In the genomic region with DNA sequence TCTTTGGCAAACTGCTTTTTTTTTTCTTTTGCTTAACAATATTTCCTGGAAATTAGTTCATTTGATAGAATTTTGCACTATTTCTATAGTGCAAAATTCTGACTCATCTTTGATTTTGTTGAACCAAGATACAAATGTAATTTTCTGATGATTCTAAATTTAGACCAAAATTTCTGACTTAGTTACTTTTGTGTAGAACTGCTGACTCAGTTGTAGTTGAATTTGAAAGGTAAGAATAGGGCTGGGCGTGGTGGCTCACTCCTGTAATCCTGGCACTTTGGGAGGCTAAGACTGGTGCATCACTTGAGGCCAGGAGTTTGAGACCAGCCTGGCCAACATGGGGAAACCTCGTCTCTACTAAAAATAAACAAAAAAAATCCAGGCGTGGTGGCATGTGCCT, we compare ENCODE assay signal across 2 cellular contexts.
TF ChIP-seq lines count a peak whose summit lies in the region.

No MANE protein-coding gene starts in this region.

TF ChIP-seq in HepG2, 621 proteins besides CTCF, POLR2A, EP300 and RAD21:
- peak; percentile 59 to 90; a peak in 3 of 4 replicates for TF ChIP-seq MAFK (conservative IDR thresholded peaks at IDR 0.05 in 1 of 2, IDR thresholded peaks at IDR 0.05 in 1 of 2; ENCODE audit: low read length in 2 of 2)
- no peak for TF ChIP-seq ZNF160 (CRISPR knock-in tag; IDR thresholded peaks at IDR 0.05)
- no peak for TF ChIP-seq ZNF891 (CRISPR knock-in tag; IDR thresholded peaks at IDR 0.05)
- TF ChIP-seq, protein P1, sequence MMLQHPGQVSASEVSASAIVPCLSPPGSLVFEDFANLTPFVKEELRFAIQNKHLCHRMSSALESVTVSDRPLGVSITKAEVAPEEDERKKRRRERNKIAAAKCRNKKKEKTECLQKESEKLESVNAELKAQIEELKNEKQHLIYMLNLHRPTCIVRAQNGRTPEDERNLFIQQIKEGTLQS (CRISPR knock-in tag; IDR thresholded peaks at IDR 0.05): no peak
- TF ChIP-seq, protein P2, sequence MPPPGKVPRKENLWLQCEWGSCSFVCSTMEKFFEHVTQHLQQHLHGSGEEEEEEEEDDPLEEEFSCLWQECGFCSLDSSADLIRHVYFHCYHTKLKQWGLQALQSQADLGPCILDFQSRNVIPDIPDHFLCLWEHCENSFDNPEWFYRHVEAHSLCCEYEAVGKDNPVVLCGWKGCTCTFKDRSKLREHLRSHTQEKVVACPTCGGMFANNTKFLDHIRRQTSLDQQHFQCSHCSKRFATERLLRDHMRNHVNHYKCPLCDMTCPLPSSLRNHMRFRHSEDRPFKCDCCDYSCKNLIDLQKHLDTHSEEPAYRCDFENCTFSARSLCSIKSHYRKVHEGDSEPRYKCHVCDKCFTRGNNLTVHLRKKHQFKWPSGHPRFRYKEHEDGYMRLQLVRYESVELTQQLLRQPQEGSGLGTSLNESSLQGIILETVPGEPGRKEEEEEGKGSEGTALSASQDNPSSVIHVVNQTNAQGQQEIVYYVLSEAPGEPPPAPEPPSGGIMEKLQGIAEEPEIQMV (CRISPR knock-in tag; IDR thresholded peaks at IDR 0.05; ENCODE audit: low read depth): no peak
- TF ChIP-seq ZSCAN21 (CRISPR knock-in tag; IDR thresholded peaks at IDR 0.05; ENCODE audit: borderline replicate concordance): no peak
- TF ChIP-seq MAFF (IDR thresholded peaks at IDR 0.05; ENCODE audit: low read depth, low read length): peak; percentile 82
- TF ChIP-seq, protein P3, sequence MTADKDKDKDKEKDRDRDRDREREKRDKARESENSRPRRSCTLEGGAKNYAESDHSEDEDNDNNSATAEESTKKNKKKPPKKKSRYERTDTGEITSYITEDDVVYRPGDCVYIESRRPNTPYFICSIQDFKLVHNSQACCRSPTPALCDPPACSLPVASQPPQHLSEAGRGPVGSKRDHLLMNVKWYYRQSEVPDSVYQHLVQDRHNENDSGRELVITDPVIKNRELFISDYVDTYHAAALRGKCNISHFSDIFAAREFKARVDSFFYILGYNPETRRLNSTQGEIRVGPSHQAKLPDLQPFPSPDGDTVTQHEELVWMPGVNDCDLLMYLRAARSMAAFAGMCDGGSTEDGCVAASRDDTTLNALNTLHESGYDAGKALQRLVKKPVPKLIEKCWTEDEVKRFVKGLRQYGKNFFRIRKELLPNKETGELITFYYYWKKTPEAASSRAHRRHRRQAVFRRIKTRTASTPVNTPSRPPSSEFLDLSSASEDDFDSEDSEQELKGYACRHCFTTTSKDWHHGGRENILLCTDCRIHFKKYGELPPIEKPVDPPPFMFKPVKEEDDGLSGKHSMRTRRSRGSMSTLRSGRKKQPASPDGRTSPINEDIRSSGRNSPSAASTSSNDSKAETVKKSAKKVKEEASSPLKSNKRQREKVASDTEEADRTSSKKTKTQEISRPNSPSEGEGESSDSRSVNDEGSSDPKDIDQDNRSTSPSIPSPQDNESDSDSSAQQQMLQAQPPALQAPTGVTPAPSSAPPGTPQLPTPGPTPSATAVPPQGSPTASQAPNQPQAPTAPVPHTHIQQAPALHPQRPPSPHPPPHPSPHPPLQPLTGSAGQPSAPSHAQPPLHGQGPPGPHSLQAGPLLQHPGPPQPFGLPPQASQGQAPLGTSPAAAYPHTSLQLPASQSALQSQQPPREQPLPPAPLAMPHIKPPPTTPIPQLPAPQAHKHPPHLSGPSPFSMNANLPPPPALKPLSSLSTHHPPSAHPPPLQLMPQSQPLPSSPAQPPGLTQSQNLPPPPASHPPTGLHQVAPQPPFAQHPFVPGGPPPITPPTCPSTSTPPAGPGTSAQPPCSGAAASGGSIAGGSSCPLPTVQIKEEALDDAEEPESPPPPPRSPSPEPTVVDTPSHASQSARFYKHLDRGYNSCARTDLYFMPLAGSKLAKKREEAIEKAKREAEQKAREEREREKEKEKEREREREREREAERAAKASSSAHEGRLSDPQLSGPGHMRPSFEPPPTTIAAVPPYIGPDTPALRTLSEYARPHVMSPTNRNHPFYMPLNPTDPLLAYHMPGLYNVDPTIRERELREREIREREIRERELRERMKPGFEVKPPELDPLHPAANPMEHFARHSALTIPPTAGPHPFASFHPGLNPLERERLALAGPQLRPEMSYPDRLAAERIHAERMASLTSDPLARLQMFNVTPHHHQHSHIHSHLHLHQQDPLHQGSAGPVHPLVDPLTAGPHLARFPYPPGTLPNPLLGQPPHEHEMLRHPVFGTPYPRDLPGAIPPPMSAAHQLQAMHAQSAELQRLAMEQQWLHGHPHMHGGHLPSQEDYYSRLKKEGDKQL (CRISPR knock-in tag; IDR thresholded peaks at IDR 0.05; ENCODE audit: low read depth): no peak
- no peak for TF ChIP-seq XBP1 (CRISPR knock-in tag; IDR thresholded peaks at IDR 0.05)
- TF ChIP-seq, protein P4, sequence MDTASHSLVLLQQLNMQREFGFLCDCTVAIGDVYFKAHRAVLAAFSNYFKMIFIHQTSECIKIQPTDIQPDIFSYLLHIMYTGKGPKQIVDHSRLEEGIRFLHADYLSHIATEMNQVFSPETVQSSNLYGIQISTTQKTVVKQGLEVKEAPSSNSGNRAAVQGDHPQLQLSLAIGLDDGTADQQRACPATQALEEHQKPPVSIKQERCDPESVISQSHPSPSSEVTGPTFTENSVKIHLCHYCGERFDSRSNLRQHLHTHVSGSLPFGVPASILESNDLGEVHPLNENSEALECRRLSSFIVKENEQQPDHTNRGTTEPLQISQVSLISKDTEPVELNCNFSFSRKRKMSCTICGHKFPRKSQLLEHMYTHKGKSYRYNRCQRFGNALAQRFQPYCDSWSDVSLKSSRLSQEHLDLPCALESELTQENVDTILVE (CRISPR knock-in tag; IDR thresholded peaks at IDR 0.05): no peak
- TF ChIP-seq, protein P5, sequence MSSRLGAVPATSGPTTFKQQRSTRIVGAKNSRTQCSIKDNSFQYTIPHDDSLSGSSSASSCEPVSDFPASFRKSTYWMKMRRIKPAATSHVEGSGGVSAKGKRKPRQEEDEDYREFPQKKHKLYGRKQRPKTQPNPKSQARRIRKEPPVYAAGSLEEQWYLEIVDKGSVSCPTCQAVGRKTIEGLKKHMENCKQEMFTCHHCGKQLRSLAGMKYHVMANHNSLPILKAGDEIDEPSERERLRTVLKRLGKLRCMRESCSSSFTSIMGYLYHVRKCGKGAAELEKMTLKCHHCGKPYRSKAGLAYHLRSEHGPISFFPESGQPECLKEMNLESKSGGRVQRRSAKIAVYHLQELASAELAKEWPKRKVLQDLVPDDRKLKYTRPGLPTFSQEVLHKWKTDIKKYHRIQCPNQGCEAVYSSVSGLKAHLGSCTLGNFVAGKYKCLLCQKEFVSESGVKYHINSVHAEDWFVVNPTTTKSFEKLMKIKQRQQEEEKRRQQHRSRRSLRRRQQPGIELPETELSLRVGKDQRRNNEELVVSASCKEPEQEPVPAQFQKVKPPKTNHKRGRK (CRISPR knock-in tag; IDR thresholded peaks at IDR 0.05): no peak
- TF ChIP-seq KAT8 (CRISPR knock-in tag; IDR thresholded peaks at IDR 0.05): no peak
- no peak for TF ChIP-seq SALL2 (CRISPR knock-in tag; IDR thresholded peaks at IDR 0.05)
- no peak for TF ChIP-seq SAFB2 (CRISPR knock-in tag; IDR thresholded peaks at IDR 0.05; ENCODE audit: borderline replicate concordance, low read depth)

TF ChIP-seq in H1, 55 proteins besides CTCF, POLR2A, EP300 and RAD21:
- TF ChIP-seq MAFK (IDR thresholded peaks at IDR 0.05; ENCODE audit: low read depth, low read length) (0 out of 2 replicates have a peak, but pooled peaks have one; percentile 3), CBX8 (IDR thresholded peaks at IDR 0.05; ENCODE audit: borderline replicate concordance, low read depth, low read length) (no peak), EGR1 (IDR thresholded peaks at IDR 0.05; ENCODE audit: borderline replicate concordance, low read depth, low read length) (no peak), NRF1 (IDR thresholded peaks at IDR 0.05; ENCODE audit: low read depth, low read length) (no peak), SP2 (IDR thresholded peaks at IDR 0.05; ENCODE audit: low read length) (no peak)
- TF ChIP-seq, protein P6, sequence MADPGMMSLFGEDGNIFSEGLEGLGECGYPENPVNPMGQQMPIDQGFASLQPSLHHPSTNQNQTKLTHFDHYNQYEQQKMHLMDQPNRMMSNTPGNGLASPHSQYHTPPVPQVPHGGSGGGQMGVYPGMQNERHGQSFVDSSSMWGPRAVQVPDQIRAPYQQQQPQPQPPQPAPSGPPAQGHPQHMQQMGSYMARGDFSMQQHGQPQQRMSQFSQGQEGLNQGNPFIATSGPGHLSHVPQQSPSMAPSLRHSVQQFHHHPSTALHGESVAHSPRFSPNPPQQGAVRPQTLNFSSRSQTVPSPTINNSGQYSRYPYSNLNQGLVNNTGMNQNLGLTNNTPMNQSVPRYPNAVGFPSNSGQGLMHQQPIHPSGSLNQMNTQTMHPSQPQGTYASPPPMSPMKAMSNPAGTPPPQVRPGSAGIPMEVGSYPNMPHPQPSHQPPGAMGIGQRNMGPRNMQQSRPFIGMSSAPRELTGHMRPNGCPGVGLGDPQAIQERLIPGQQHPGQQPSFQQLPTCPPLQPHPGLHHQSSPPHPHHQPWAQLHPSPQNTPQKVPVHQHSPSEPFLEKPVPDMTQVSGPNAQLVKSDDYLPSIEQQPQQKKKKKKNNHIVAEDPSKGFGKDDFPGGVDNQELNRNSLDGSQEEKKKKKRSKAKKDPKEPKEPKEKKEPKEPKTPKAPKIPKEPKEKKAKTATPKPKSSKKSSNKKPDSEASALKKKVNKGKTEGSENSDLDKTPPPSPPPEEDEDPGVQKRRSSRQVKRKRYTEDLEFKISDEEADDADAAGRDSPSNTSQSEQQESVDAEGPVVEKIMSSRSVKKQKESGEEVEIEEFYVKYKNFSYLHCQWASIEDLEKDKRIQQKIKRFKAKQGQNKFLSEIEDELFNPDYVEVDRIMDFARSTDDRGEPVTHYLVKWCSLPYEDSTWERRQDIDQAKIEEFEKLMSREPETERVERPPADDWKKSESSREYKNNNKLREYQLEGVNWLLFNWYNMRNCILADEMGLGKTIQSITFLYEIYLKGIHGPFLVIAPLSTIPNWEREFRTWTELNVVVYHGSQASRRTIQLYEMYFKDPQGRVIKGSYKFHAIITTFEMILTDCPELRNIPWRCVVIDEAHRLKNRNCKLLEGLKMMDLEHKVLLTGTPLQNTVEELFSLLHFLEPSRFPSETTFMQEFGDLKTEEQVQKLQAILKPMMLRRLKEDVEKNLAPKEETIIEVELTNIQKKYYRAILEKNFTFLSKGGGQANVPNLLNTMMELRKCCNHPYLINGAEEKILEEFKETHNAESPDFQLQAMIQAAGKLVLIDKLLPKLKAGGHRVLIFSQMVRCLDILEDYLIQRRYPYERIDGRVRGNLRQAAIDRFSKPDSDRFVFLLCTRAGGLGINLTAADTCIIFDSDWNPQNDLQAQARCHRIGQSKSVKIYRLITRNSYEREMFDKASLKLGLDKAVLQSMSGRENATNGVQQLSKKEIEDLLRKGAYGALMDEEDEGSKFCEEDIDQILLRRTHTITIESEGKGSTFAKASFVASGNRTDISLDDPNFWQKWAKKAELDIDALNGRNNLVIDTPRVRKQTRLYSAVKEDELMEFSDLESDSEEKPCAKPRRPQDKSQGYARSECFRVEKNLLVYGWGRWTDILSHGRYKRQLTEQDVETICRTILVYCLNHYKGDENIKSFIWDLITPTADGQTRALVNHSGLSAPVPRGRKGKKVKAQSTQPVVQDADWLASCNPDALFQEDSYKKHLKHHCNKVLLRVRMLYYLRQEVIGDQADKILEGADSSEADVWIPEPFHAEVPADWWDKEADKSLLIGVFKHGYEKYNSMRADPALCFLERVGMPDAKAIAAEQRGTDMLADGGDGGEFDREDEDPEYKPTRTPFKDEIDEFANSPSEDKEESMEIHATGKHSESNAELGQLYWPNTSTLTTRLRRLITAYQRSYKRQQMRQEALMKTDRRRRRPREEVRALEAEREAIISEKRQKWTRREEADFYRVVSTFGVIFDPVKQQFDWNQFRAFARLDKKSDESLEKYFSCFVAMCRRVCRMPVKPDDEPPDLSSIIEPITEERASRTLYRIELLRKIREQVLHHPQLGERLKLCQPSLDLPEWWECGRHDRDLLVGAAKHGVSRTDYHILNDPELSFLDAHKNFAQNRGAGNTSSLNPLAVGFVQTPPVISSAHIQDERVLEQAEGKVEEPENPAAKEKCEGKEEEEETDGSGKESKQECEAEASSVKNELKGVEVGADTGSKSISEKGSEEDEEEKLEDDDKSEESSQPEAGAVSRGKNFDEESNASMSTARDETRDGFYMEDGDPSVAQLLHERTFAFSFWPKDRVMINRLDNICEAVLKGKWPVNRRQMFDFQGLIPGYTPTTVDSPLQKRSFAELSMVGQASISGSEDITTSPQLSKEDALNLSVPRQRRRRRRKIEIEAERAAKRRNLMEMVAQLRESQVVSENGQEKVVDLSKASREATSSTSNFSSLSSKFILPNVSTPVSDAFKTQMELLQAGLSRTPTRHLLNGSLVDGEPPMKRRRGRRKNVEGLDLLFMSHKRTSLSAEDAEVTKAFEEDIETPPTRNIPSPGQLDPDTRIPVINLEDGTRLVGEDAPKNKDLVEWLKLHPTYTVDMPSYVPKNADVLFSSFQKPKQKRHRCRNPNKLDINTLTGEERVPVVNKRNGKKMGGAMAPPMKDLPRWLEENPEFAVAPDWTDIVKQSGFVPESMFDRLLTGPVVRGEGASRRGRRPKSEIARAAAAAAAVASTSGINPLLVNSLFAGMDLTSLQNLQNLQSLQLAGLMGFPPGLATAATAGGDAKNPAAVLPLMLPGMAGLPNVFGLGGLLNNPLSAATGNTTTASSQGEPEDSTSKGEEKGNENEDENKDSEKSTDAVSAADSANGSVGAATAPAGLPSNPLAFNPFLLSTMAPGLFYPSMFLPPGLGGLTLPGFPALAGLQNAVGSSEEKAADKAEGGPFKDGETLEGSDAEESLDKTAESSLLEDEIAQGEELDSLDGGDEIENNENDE (IDR thresholded peaks at IDR 0.05; ENCODE audit: insufficient replicate concordance, low read length): no peak
- TF ChIP-seq, protein P1 (IDR thresholded peaks at IDR 0.05; ENCODE audit: insufficient read depth, low read depth, low read length): no peak
- TF ChIP-seq, protein P7, sequence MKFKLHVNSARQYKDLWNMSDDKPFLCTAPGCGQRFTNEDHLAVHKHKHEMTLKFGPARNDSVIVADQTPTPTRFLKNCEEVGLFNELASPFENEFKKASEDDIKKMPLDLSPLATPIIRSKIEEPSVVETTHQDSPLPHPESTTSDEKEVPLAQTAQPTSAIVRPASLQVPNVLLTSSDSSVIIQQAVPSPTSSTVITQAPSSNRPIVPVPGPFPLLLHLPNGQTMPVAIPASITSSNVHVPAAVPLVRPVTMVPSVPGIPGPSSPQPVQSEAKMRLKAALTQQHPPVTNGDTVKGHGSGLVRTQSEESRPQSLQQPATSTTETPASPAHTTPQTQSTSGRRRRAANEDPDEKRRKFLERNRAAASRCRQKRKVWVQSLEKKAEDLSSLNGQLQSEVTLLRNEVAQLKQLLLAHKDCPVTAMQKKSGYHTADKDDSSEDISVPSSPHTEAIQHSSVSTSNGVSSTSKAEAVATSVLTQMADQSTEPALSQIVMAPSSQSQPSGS (IDR thresholded peaks at IDR 0.05; ENCODE audit: low read length): no peak
